Comparison of ENCODE assay signal across 16 cellular contexts in the genomic region with DNA sequence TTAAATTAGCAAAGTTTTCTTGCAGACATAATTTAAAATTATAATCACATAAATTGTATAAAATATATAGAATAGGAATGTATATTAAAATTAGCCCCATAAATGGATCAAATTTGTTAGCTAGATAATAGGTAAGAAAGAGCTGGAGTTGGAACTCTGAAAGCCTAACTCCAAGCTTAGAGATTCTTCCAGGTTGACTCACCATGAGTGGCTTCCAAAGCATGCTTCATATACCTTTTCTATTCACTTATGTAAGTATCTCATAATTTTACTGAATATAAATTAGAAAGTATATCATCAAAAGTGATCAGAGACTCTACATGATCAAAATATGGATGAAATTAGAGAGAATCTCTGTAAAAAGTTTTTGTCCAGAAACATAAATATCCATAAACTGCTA.
DNase-seq lines count a peak whose midpoint lies in the region; ATAC-seq and TF ChIP-seq lines count a peak whose summit lies in the region.
"Had no signal": no experiment of that assay in that cellular context is flagged by ENCODE, and none has a peak within 500 bp of the region (broad histone marks: within the 10 kb centered on the region; RNA-seq: fewer than 3 reads in every experiment).

No MANE protein-coding gene starts in this region.

- no peak for TF ChIP-seq RAD21 in IMR-90 (IDR thresholded peaks at IDR 0.05; ENCODE audit: low read length)

- no peak overlapping the region for H3K4me3 ChIP-seq in IMR-90 (ENCODE audit: insufficient read depth, low read depth, low read length)
- H3K4me3 ChIP-seq in colonic mucosa, result no peak overlapping the region
- no peak overlapping the region for H3K4me3 ChIP-seq in CD4-positive, alpha-beta memory T cell (ENCODE audit: low read length in 2 of 2)

- no peak overlapping the region for H3K27ac ChIP-seq in IMR-90 (ENCODE audit: insufficient read depth, low read length)
- no peak overlapping the region for H3K27ac ChIP-seq in colonic mucosa
- no peak overlapping the region for H3K27ac ChIP-seq in CD4-positive, alpha-beta memory T cell (ENCODE audit: low read depth, low read length)

- H2BK5ac ChIP-seq in IMR-90 (ENCODE audit: low read depth, low read length, poor library complexity, severe bottlenecking), result no peak overlapping the region

- H4K20me1 ChIP-seq in IMR-90 (ENCODE audit: insufficient read depth, low read length), result no peaks in the 10 kb centered on the region

- H3K4ac ChIP-seq in IMR-90 (ENCODE audit: low read depth, low read length), result no peak overlapping the region

- H3K9ac ChIP-seq in IMR-90 (ENCODE audit: low read depth, low read length) (no peak overlapping the region), colonic mucosa (ENCODE audit: low read depth in 2 of 2, low read length in 2 of 2) (no peak overlapping the region)

- H3K27me3 ChIP-seq in IMR-90 (ENCODE audit: control insufficient read depth, insufficient read depth, low read length) (no peaks in the 10 kb centered on the region), colonic mucosa (no peaks in the 10 kb centered on the region)
- no peaks in the 10 kb centered on the region for H3K27me3 ChIP-seq in CD4-positive, alpha-beta memory T cell (ENCODE audit: insufficient read depth, low read length)

- no peak overlapping the region for H3K23ac ChIP-seq in IMR-90 (ENCODE audit: low read depth, low read length)

- dilution Hi-C loops in IMR-90 (cut with HindIII; ENCODE audit: low sequenced_read_pairs, unreplicated experiment), result no loop called here

- H3K9me1 ChIP-seq in IMR-90 (ENCODE audit: insufficient read depth, low read length), result no peaks in the 10 kb centered on the region

- POLR2A ChIA-PET in IMR-90 (lab: Charles Lee; ENCODE audit: unreplicated experiment), result no interaction called here
- POLR2A ChIA-PET in CD4-positive, alpha-beta memory T cell (lab: Charles Lee; ENCODE audit: partially characterized antibody), result no interaction called here

- TF ChIP-seq POLR2A in IMR-90 (IDR thresholded peaks at IDR 0.05; ENCODE audit: low read depth, low read length), result no peak

- no peak overlapping the region for H2BK20ac ChIP-seq in IMR-90 (ENCODE audit: low read depth, low read length)

- H2BK15ac ChIP-seq in IMR-90 (ENCODE audit: low read depth, low read length), result no peak overlapping the region

- no peaks in the 10 kb centered on the region for H3K4me1 Mint-ChIP-seq in CD4-positive, alpha-beta memory T cell
- H3K4me1 Mint-ChIP-seq: T-cell had no signal

- CTCF ChIA-PET in IMR-90 (lab: Yijun Ruan, JAX), result no interaction called here
- CTCF ChIA-PET in CD4-positive, alpha-beta memory T cell (lab: Charles Lee; ENCODE audit: partially characterized antibody), result no interaction called here

- H2BK120ac ChIP-seq in IMR-90 (ENCODE audit: low read depth, low read length), result no peak overlapping the region

- no peak overlapping the region for H3K27ac Mint-ChIP-seq in CD4-positive, alpha-beta memory T cell
- H3K27ac Mint-ChIP-seq: T-cell had no signal

- H3K9me3 Mint-ChIP-seq in CD4-positive, alpha-beta memory T cell, result peaks cover 0 to 19% (median 5%) of the 10 kb centered on the region in 8 donors

- no peak overlapping the region for H3K18ac ChIP-seq in IMR-90 (ENCODE audit: low read depth, low read length)

- H3K4me1 ChIP-seq in IMR-90 (ENCODE audit: control insufficient read depth, insufficient read depth, low read length), result peaks cover 6% of the 10 kb centered on the region; the same call in 1 of the 2 replicates
- H3K4me1 ChIP-seq in colonic mucosa, result no peaks in the 10 kb centered on the region
- H3K4me1 ChIP-seq in CD4-positive, alpha-beta memory T cell (ENCODE audit: insufficient read depth, low read length), result no peaks in the 10 kb centered on the region
- H3K4me1 ChIP-seq: Caco-2 had no signal

- DNase-seq in EL (peak; percentile 52), IMR-90 (peak; percentile 52), astrocyte of the hippocampus (ENCODE audit: low read depth, low spot score) (peak; percentile 16), iris pigment epithelial cell (ENCODE audit: low read depth) (peak; percentile 58), colonic mucosa (no peak), DMS114 treated with DMSO at 0.1 percent for 48 hours (lab: John Stamatoyannopoulos, UW; ENCODE audit: unreplicated experiment) (no peak)
- DNase-seq in CD4-positive, alpha-beta memory T cell, result no peak
- DNase-seq: AML-193, Caco-2, MV-4-11, NCI-H1436, NCI-H2029, NCI-H2171, NCI-H446 treated with DMSO at 0.1 percent for 48 hours, NCI-H774, T-cell had no signal

- no TSS peak for BruUV-seq in IMR-90 (replicated peaks; lab: Mats Ljungman, UMichigan)

- no peak overlapping the region for H4K5ac ChIP-seq in IMR-90 (ENCODE audit: low read depth, low read length)

- no peaks in the 10 kb centered on the region for H3K27me3 Mint-ChIP-seq in CD4-positive, alpha-beta memory T cell
- H3K27me3 Mint-ChIP-seq: T-cell had no signal

- ATAC-seq in IMR-90 (ENCODE audit: low read depth), result no peak
- ATAC-seq: T-cell had no signal

- H3K79me1 ChIP-seq in IMR-90 (ENCODE audit: low read depth in 1 of 2, low read length in 2 of 2), result no peaks in the 10 kb centered on the region

- H2AK9ac ChIP-seq in IMR-90 (replicated peaks; ENCODE audit: low read depth, low read length, poor library complexity), result no peak overlapping the region

- H3K9me3 ChIP-seq in IMR-90 (ENCODE audit: control insufficient read depth, insufficient read depth, low read length), result no peaks in the 10 kb centered on the region
- H3K9me3 ChIP-seq in colonic mucosa, result no peaks in the 10 kb centered on the region
- H3K9me3 ChIP-seq in CD4-positive, alpha-beta memory T cell (ENCODE audit: control insufficient read depth in 1 of 2, low read length in 2 of 2), result no peaks in the 10 kb centered on the region
- H3K9me3 ChIP-seq: Caco-2 had no signal

- intact Hi-C loops in IMR-90 (cut with micrococcal nuclease), result no loop called here
- intact Hi-C loops in colonic mucosa (cut with DNase I), result no loop called here
- intact Hi-C loops in CD4-positive, alpha-beta memory T cell (cut with micrococcal nuclease), result no loop called here

- no peak overlapping the region for H3K56ac ChIP-seq in IMR-90 (ENCODE audit: extremely low read depth, insufficient read depth, low read length)

- H4K91ac ChIP-seq in IMR-90 (ENCODE audit: insufficient read depth, low read depth, low read length), result no peak overlapping the region

- in situ Hi-C loops in IMR-90 (cut with MboI; ENCODE audit: low sequenced_read_pairs), result no loop called here

- H4K8ac ChIP-seq in IMR-90 (ENCODE audit: low read depth in 2 of 2, low read length in 2 of 2), result no peak overlapping the region

- H3K36me3 Mint-ChIP-seq in CD4-positive, alpha-beta memory T cell, result no peaks in the 10 kb centered on the region
- H3K36me3 Mint-ChIP-seq: T-cell had no signal

- H3K4me3 Mint-ChIP-seq in CD4-positive, alpha-beta memory T cell, result no peak overlapping the region
- H3K4me3 Mint-ChIP-seq: T-cell had no signal

- H2AFZ ChIP-seq in IMR-90 (replicated peaks; ENCODE audit: low read length, poor library complexity), result no peak overlapping the region

- no peak overlapping the region for H3K14ac ChIP-seq in IMR-90 (replicated peaks; ENCODE audit: low read depth, low read length)

- no peak overlapping the region for H3K4me2 ChIP-seq in IMR-90 (ENCODE audit: low read depth, low read length)

- no peak overlapping the region for H2AK5ac ChIP-seq in IMR-90 (ENCODE audit: low read depth, low read length)

- TF ChIP-seq CTCF in IMR-90 (conservative IDR thresholded peaks at IDR 0.05; ENCODE audit: low read depth, low read length) (no peak), colonic mucosa (IDR thresholded peaks at IDR 0.05) (no peak)

- H3K36me3 ChIP-seq in IMR-90 (ENCODE audit: control insufficient read depth, insufficient read depth, low read length) (no peaks in the 10 kb centered on the region), colonic mucosa (no peaks in the 10 kb centered on the region)
- H3K36me3 ChIP-seq in CD4-positive, alpha-beta memory T cell (ENCODE audit: insufficient read depth, low read length), result no peaks in the 10 kb centered on the region

TF ChIP-seq in IMR-90, 13 proteins besides CTCF, POLR2A, EP300 and RAD21:
- no peak for TF ChIP-seq USF2 (IDR thresholded peaks at IDR 0.05; ENCODE audit: low read depth, low read length)
- TF ChIP-seq RFX5 (IDR thresholded peaks at IDR 0.05; ENCODE audit: low read depth, low read length), result no peak
- TF ChIP-seq RCOR1 (IDR thresholded peaks at IDR 0.05; ENCODE audit: insufficient replicate concordance, low read length), result no peak
- no peak for TF ChIP-seq MXI1 (IDR thresholded peaks at IDR 0.05; ENCODE audit: borderline replicate concordance, low read depth, low read length)
- no peak for TF ChIP-seq MAZ (IDR thresholded peaks at IDR 0.05; ENCODE audit: borderline replicate concordance, low read depth, low read length)
- no peak for TF ChIP-seq CHD1 (IDR thresholded peaks at IDR 0.05; ENCODE audit: low read depth, low read length)
- no peak for TF ChIP-seq CEBPB (IDR thresholded peaks at IDR 0.05; ENCODE audit: low read depth, low read length)
- no peak for TF ChIP-seq SMC3 (IDR thresholded peaks at IDR 0.05; ENCODE audit: low read depth, low read length)
- TF ChIP-seq NFE2L2 (IDR thresholded peaks at IDR 0.05; ENCODE audit: low read depth, low read length), result no peak
- TF ChIP-seq ELK1 (IDR thresholded peaks at IDR 0.05; ENCODE audit: borderline replicate concordance, low read depth, low read length), result no peak
- no peak for TF ChIP-seq FOS (IDR thresholded peaks at IDR 0.05; ENCODE audit: low read depth, low read length)

Comparison
In these comparisons a context has a peak if more than half of its experiments do, and no peak if none do; other contexts are left out.
1. DNase-seq: peak in EL (single experiment), IMR-90 (single experiment), astrocyte of the hippocampus (single experiment) and iris pigment epithelial cell (single experiment); none in colonic mucosa (single experiment), DMS114 treated with DMSO at 0.1 percent for 48 hours (single experiment) and CD4-positive, alpha-beta memory T cell (0 of 5).